In the genomic region with DNA sequence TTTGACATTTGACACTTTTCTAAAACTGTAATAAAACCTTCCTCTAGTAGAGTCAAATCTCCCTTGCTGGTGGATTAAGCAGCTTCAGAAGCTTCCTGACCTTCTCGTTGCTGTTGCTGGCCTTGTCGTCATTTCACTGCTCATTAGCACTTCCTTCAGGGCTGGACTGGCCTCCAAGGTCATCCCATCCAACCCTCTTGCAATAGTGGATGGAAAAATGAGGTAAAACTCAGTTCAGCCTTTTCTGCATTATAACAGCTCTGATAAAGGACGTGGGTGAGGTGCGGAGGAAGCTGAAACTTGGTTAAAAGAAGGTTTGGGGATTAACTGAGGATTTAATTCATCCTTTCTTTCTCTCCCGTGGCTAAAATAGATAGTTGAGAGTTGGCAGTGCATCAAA, we compare ENCODE assay signal across 16 cellular contexts. TPM values are rescaled to one million over a fixed set of nuclear protein-coding genes. Genes with fewer than 3 reads are reported as not detected.
DNase-seq lines count a peak whose midpoint lies in the region; ATAC-seq and TF ChIP-seq lines count a peak whose summit lies in the region.
"Had no signal": no experiment of that assay in that cellular context is flagged by ENCODE, and none has a peak within 500 bp of the region (broad histone marks: within the 10 kb centered on the region; RNA-seq: fewer than 3 reads in every experiment).

No MANE protein-coding gene starts in this region.

- peaks cover 54% of the 10 kb centered on the region for H3F3A ChIP-seq in GM23248 (ENCODE audit: insufficient read depth)

- WGBS in GM23248 (ENCODE audit: low coverage in 1 of 2, low lambda C conversion rate in 2 of 2, missing lambda C conversion rate in 2 of 2), 2 experiments = 3% methylated on average over 5 of the region's 5 CpGs
- no CpG with 5 or more reads among the region's 5 CpGs for WGBS in neuronal stem cell (ENCODE audit: extremely low coverage in 2 of 2, insufficient read length in 2 of 2, insufficient replicate concordance in 1 of 2), 2 donors

- no peaks in the 10 kb centered on the region for H3K79me1 ChIP-seq in neuronal stem cell (ENCODE audit: low read depth, low read length)

- no peak overlapping the region for H3K23ac ChIP-seq in neuronal stem cell (ENCODE audit: low read depth, low read length, poor library complexity)

- peak overlapping the region; percentile 89 for H3K9ac ChIP-seq in GM23248
- H3K9ac ChIP-seq in neuronal stem cell (ENCODE audit: low read depth, low read length, poor library complexity) = no peak overlapping the region
- H3K9ac ChIP-seq: BLaER1 treated with 17β-estradiol and CSF1 and Interleukin-3, amounts not matched to agents 10 nM and 100 nM had no signal

- ATAC-seq in HG03442 (IDR thresholded peaks at IDR 0.05; ENCODE audit: unreplicated experiment) = no peak
- ATAC-seq in stimulated activated naive CD8-positive, alpha-beta T cell treated with anti-CD3 and anti-CD28 coated beads, Interleukin-15, Interleukin-2, amounts not matched to agents 100 U/mL and 50 U/mL, for 24 hours = no peak
- ATAC-seq: body of pancreas; stimulated activated naive B cell treated with anti-CD40 and anti-IgM and Interleukin-4, amounts not matched to agents 10 μg/mL and 1 μg/mL and 100 μg/mL, for 72 hours had no signal

- H2AFZ ChIP-seq in GM23248 (peak overlapping the region; percentile 52), neuronal stem cell (ENCODE audit: low read length) (peak overlapping the region; percentile 84)

- TF ChIP-seq CTCF in fibroblast of the aortic adventitia (IDR thresholded peaks at IDR 0.05; ENCODE audit: insufficient read depth, low read length) = no peak

- no peaks in the 10 kb centered on the region for H3K9me2 ChIP-seq in GM23248 (ENCODE audit: insufficient read depth)

- H3K9me3 ChIP-seq in GM23248 (ENCODE audit: low read depth) (no peaks in the 10 kb centered on the region), neuronal stem cell (replicated peaks in 1 of 2; ENCODE audit: control insufficient read depth in 2 of 2, insufficient read depth in 1 of 2, low read depth in 1 of 2, low read length in 2 of 2) (peaks cover 4% of the 10 kb centered on the region in 2 donors)
- H3K9me3 ChIP-seq: body of pancreas, SJSA1 had no signal

- H2BK15ac ChIP-seq in neuronal stem cell (ENCODE audit: low read length) = no peak overlapping the region

- H2BK12ac ChIP-seq in neuronal stem cell (ENCODE audit: low read length) = no peak overlapping the region

- no peak overlapping the region for H2BK120ac ChIP-seq in neuronal stem cell (ENCODE audit: low read depth, low read length)

- H3K27me3 ChIP-seq in GM23248 (replicated peaks; ENCODE audit: insufficient read depth) (no peaks in the 10 kb centered on the region), neuronal stem cell (ENCODE audit: control insufficient read depth in 3 of 3, insufficient read depth in 3 of 3, low read depth in 1 of 3, low read length in 3 of 3) (peaks cover 0 to 3% (median 0%) of the 10 kb centered on the region in 3 experiments)
- H3K27me3 ChIP-seq: BLaER1 treated with 17β-estradiol and CSF1 and Interleukin-3, amounts not matched to agents 10 nM and 100 nM; body of pancreas; SJSA1 had no signal

- H3K4me2 ChIP-seq in GM23248 (ENCODE audit: unreplicated experiment) (peak overlapping the region; percentile 100), neuronal stem cell (ENCODE audit: insufficient read depth, low read length, poor library complexity, severe bottlenecking) (no peak overlapping the region)
- H3K4me2 ChIP-seq: BLaER1 treated with 17β-estradiol and CSF1 and Interleukin-3, amounts not matched to agents 10 nM and 100 nM had no signal

- H4K20me1 ChIP-seq in GM23248 (ENCODE audit: insufficient read depth) = no peaks in the 10 kb centered on the region
- H4K20me1 ChIP-seq: BLaER1 treated with 17β-estradiol and CSF1 and Interleukin-3, amounts not matched to agents 10 nM and 100 nM had no signal

- in situ Hi-C loops in GM23248 (cut with MboI) (no loop called here), G401 (cut with HindIII; ENCODE audit: low sequenced_read_pairs) (no loop called here)

- H3K79me2 ChIP-seq in GM23248 (ENCODE audit: insufficient read depth) = peaks cover 74% of the 10 kb centered on the region

- no peak overlapping the region for H2BK5ac ChIP-seq in neuronal stem cell (ENCODE audit: low read length)

- H3K4me1 ChIP-seq in GM23248 (ENCODE audit: insufficient read depth) = peaks cover 28% of the 10 kb centered on the region
- H3K4me1 ChIP-seq in neuronal stem cell (ENCODE audit: control insufficient read depth in 2 of 2, insufficient read depth in 1 of 2, low read depth in 1 of 2, low read length in 2 of 2) = peaks cover 5 to 17% of the 10 kb centered on the region in 2 donors

- H4K91ac ChIP-seq in neuronal stem cell (ENCODE audit: low read depth, low read length, poor library complexity) = no peak overlapping the region

- no peak overlapping the region for H3K18ac ChIP-seq in neuronal stem cell (ENCODE audit: low read length)

- H4K8ac ChIP-seq in neuronal stem cell (ENCODE audit: low read depth, low read length) = no peak overlapping the region

- peak; percentile 63 for DNase-seq in GM23248
- peak; percentile 61 for DNase-seq in NCI-H69 (lab: John Stamatoyannopoulos, UW)
- peak; percentile 76 for DNase-seq in fibroblast of the aortic adventitia (ENCODE audit: low read depth)
- DNase-seq in neuronal stem cell (ENCODE audit: low spot score) = no peak
- no peak for DNase-seq in G401 (ENCODE audit: low spot score)
- no peak for DNase-seq in stimulated activated naive CD8-positive, alpha-beta T cell treated with anti-CD3 and anti-CD28 coated beads, Interleukin-15, Interleukin-2, amounts not matched to agents 100 U/mL and 50 U/mL, for 24 hours
- DNase-seq in activated gamma-delta T cell treated with Interleukin-2 at 50 U/mL for 16 hours = no peak
- DNase-seq: body of pancreas; MV-4-11; occipital lobe; stimulated activated CD4-positive, alpha-beta T cell treated with anti-CD3 and anti-CD28 coated beads, Interleukin-1b, Interleukin-23, amount 100 ng/mL, for 48 hours; stimulated activated naive B cell treated with anti-CD40 and anti-IgM and Interleukin-4, amounts not matched to agents 10 μg/mL and 1 μg/mL and 100 μg/mL, for 72 hours had no signal

- H3K4me3 ChIP-seq in GM23248 (peak overlapping the region; percentile 87), fibroblast of the aortic adventitia (ENCODE audit: low read depth, low read length) (peak overlapping the region; percentile 84), neuronal stem cell (ENCODE audit: low read length in 2 of 2) (peak overlapping the region in 1 of 2 donors; percentile 49)
- H3K4me3 ChIP-seq: BLaER1 treated with 17β-estradiol and CSF1 and Interleukin-3, amounts not matched to agents 10 nM and 100 nM; body of pancreas; SJSA1 had no signal

- H3K36me3 ChIP-seq in GM23248 (ENCODE audit: low read depth) (no peaks in the 10 kb centered on the region), neuronal stem cell (replicated peaks in 1 of 2; ENCODE audit: control insufficient read depth in 2 of 2, insufficient read depth in 2 of 2, low read length in 2 of 2) (no peaks in the 10 kb centered on the region)
- H3K36me3 ChIP-seq: BLaER1 treated with 17β-estradiol and CSF1 and Interleukin-3, amounts not matched to agents 10 nM and 100 nM; SJSA1 had no signal

- no peak overlapping the region for H3K4ac ChIP-seq in neuronal stem cell (ENCODE audit: low read length)

- no peak overlapping the region for H3K14ac ChIP-seq in neuronal stem cell (ENCODE audit: low read length)

- H3K27ac ChIP-seq in GM23248 = peak overlapping the region; percentile 96
- H3K27ac ChIP-seq in neuronal stem cell (replicated peaks; ENCODE audit: low read length) = peak overlapping the region; percentile 7
- H3K27ac ChIP-seq: BLaER1 treated with 17β-estradiol and CSF1 and Interleukin-3, amounts not matched to agents 10 nM and 100 nM; body of pancreas; HL-60; SJSA1 had no signal

- H2AK5ac ChIP-seq in neuronal stem cell (ENCODE audit: low read depth, low read length) = no peak overlapping the region

RNA-seq across cellular contexts. Expression of a gene that starts 1.0 kb away (rescaled TPM):
- total RNA-seq in GM23248 (2014; rRNA removed; shearing (Covaris generic)) = 255 and 273 TPM in 2 replicates
- 77.0 and 77.5 TPM in 2 replicates for polyA plus RNA-seq in GM23248 (2016; fragmentation: Nextera tagmentation; extraction: Ambion mirVana)
- 41.8 and 179 TPM in 2 replicates for total RNA-seq in fibroblast of the aortic adventitia (ENCODE audit: low replicate concordance)
- 0.26 TPM for polyA plus RNA-seq in neuronal stem cell (2013, experiment 1 of 2)
- 0.28 TPM for polyA plus RNA-seq in neuronal stem cell (2013, experiment 2 of 2)
- not detected in 2 replicates for total RNA-seq in G401 (2014; rRNA removed; shearing (Covaris generic))

Comparison
In these comparisons a context has a peak if more than half of its experiments do, and no peak if none do; other contexts are left out.
1. DNase-seq: peak in GM23248 (single experiment), NCI-H69 (single experiment) and fibroblast of the aortic adventitia (single experiment); none in neuronal stem cell (single experiment), G401 (single experiment), stimulated activated naive CD8-positive, alpha-beta T cell treated with anti-CD3 and anti-CD28 coated beads, Interleukin-15, Interleukin-2, amounts not matched to agents 100 U/mL and 50 U/mL, for 24 hours (single experiment) and activated gamma-delta T cell treated with Interleukin-2 at 50 U/mL for 16 hours (single experiment).
2. RNA of a gene that starts 1.0 kb away (total RNA-seq): 255 to 273 TPM in GM23248 and 41.8 to 179 TPM in fibroblast of the aortic adventitia; not detected in G401; every median in the first group is over 10 times any median in the second.